23 cellular contexts compared by ENCODE assay signal in the genomic region with DNA sequence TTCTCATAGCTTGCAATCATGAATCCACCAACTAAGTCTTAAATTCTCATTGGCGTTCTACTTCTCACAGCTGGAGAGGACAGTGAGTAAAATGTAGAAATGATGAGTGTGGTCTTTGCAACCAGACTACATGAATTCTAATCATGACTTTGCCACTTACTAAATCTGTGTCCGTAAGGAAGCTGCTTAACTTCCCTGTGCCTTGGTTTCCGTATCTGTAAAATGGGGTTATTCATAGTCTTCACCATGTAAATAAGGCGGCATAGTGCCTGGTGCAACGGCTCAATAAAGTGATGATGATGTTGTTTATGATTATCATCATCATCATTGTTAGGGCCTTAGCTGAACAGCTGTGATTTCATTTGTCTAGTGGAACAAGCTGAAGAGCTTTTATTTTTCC. TPM values are rescaled to one million over a fixed set of nuclear protein-coding genes. Genes with fewer than 3 reads are reported as not detected.
"Had no signal": no experiment of that assay in that cellular context is flagged by ENCODE, and none has a peak within 500 bp of the region (broad histone marks: within the 10 kb centered on the region; RNA-seq: fewer than 3 reads in every experiment).

No MANE protein-coding gene starts in this region.

- FAIRE-seq: colon, endothelial cell of umbilical vein, islet of Langerhans, keratinocyte had no signal

- H3K4me3 ChIP-seq: coronary artery, dorsolateral prefrontal cortex, esophagus muscularis mucosa, gastroesophageal sphincter, heart right ventricle, left lung, lower lobe of right lung had no signal

- DNase-seq: dermis blood vessel endothelial cell; dorsolateral prefrontal cortex; effector CD4-positive, alpha-beta T cell; effector memory CD4-positive, alpha-beta T cell; foreskin keratinocyte; glutamatergic neuron; head of caudate nucleus; heart right ventricle; hippocampal formation; left cardiac atrium; left lung; left ventricle myocardium superior; lower lobe of right lung; mesenchymal stem cell; midbrain had no signal

- H3K36me3 ChIP-seq: esophagus muscularis mucosa, gastroesophageal sphincter, heart right ventricle, left lung, lower lobe of right lung had no signal

- ATAC-seq: foreskin keratinocyte, gastroesophageal sphincter, heart right ventricle, left cardiac atrium, left lung, left ventricle myocardium superior, lower lobe of right lung had no signal

- H3K27ac ChIP-seq: coronary artery, dorsolateral prefrontal cortex, esophagus muscularis mucosa, foreskin keratinocyte, gastroesophageal sphincter, heart right ventricle, left lung, lower lobe of right lung had no signal

- H3K9me3 ChIP-seq: esophagus muscularis mucosa, gastroesophageal sphincter, heart right ventricle, left lung, lower lobe of right lung had no signal

- H3K27me3 ChIP-seq: dorsolateral prefrontal cortex, esophagus muscularis mucosa, foreskin keratinocyte, gastroesophageal sphincter, left lung had no signal

- H3K4me1 ChIP-seq: esophagus muscularis mucosa, gastroesophageal sphincter, heart right ventricle, left lung, lower lobe of right lung had no signal

RNA-seq across cellular contexts. Expression of a gene that starts 12.6 kb away (rescaled TPM):
- total RNA-seq: mononuclear cell had no signal
